ENCODE assay signal across 8 cellular contexts in genomic region chr5:132422720-132423442, GRCh38. TPM values are rescaled to one million over a fixed set of nuclear protein-coding genes. Genes with fewer than 3 reads are reported as not detected.
DNase-seq lines count a peak whose midpoint lies in the region; ATAC-seq, FAIRE-seq and TF ChIP-seq lines count a peak whose summit lies in the region.

No MANE protein-coding gene starts in this region.

- H3K27me3 Mint-ChIP-seq in activated CD8-positive, alpha-beta memory T cell treated with anti-CD3 and anti-CD28 coated beads, Interleukin-2, amount 10 ng/mL, durations not matched to agents 7 days and 5 days = no peaks in the 10 kb centered on the region
- H3K27me3 Mint-ChIP-seq in activated CD4-positive, alpha-beta memory T cell treated with anti-CD3 and anti-CD28 coated beads, Interleukin-2, amount 10 ng/mL, durations not matched to agents 7 days and 5 days = no peaks in the 10 kb centered on the region

- TF ChIP-seq CTCF in kidney (IDR thresholded peaks at IDR 0.05; ENCODE audit: borderline replicate concordance, extremely low read depth, insufficient read depth) = no peak

- H3K4me3 Mint-ChIP-seq in activated CD8-positive, alpha-beta memory T cell treated with anti-CD3 and anti-CD28 coated beads, Interleukin-2, amount 10 ng/mL, durations not matched to agents 7 days and 5 days = peak overlapping the region; percentile 35
- H3K4me3 Mint-ChIP-seq in activated CD4-positive, alpha-beta memory T cell treated with anti-CD3 and anti-CD28 coated beads, Interleukin-2, amount 10 ng/mL, durations not matched to agents 7 days and 5 days = peak overlapping the region; percentile 47

- no peaks in the 10 kb centered on the region for H3K9me3 Mint-ChIP-seq in activated CD8-positive, alpha-beta memory T cell treated with anti-CD3 and anti-CD28 coated beads, Interleukin-2, amount 10 ng/mL, durations not matched to agents 7 days and 5 days (ENCODE audit: low read depth)
- H3K9me3 Mint-ChIP-seq in activated CD4-positive, alpha-beta memory T cell treated with anti-CD3 and anti-CD28 coated beads, Interleukin-2, amount 10 ng/mL, durations not matched to agents 7 days and 5 days = no peaks in the 10 kb centered on the region

- no peak overlapping the region for H3K4me3 ChIP-seq in kidney (ENCODE audit: low read length in 2 of 2)

- peak; percentile 75 for DNase-seq in activated CD8-positive, alpha-beta memory T cell treated with anti-CD3 and anti-CD28 coated beads, Interleukin-2, amount 10 ng/mL, durations not matched to agents 7 days and 5 days
- DNase-seq in activated CD8-positive, alpha-beta memory T cell treated with anti-CD3 and anti-CD28 coated beads, Interleukin-2, amount 50 U/mL, for 4 hours = no peak
- DNase-seq in activated CD4-positive, alpha-beta memory T cell treated with anti-CD3 and anti-CD28 coated beads, Interleukin-2, amount 10 ng/mL, durations not matched to agents 7 days and 5 days = peak; percentile 50
- DNase-seq in kidney = no peak
- no peak for DNase-seq in NCI-H510A (lab: John Stamatoyannopoulos, UW)
- no peak for DNase-seq in GM19238 (ENCODE audit: insufficient read length, low spot score)
- no peak for DNase-seq in DMS53 (lab: John Stamatoyannopoulos, UW)

- no peaks in the 10 kb centered on the region for H3K9me3 ChIP-seq in kidney (ENCODE audit: control insufficient read depth in 1 of 2, low read length in 2 of 2)

- H3K27ac ChIP-seq in kidney (ENCODE audit: low read depth in 2 of 2, low read length in 2 of 2) = peak overlapping the region; percentile 65 to 81

- no peaks in the 10 kb centered on the region for H3K36me3 ChIP-seq in kidney (ENCODE audit: control insufficient read depth in 1 of 2, insufficient read depth in 2 of 2, low read length in 2 of 2)

- intact Hi-C loops in kidney (cut with DNase I) = loop anchor here (10.0 kb wide), 1 partner anchor 62 kb away; no protein-coding TSS in a partner anchor

- peak overlapping the region; percentile 98 for H3K27ac Mint-ChIP-seq in activated CD8-positive, alpha-beta memory T cell treated with anti-CD3 and anti-CD28 coated beads, Interleukin-2, amount 10 ng/mL, durations not matched to agents 7 days and 5 days
- peak overlapping the region; percentile 91 for H3K27ac Mint-ChIP-seq in activated CD4-positive, alpha-beta memory T cell treated with anti-CD3 and anti-CD28 coated beads, Interleukin-2, amount 10 ng/mL, durations not matched to agents 7 days and 5 days

- CTCF ChIA-PET in activated CD8-positive, alpha-beta memory T cell treated with anti-CD3 and anti-CD28 coated beads, Interleukin-2, amount 10 ng/mL, durations not matched to agents 7 days and 5 days (lab: Charles Lee) = interaction anchor here (0.7 to 12.5 kb wide), 14 partner anchors 9 to 78 kb away, joined by 3 to 131 read pairs (median 8); partner anchors contain the start of gene IRF1
- CTCF ChIA-PET in activated CD4-positive, alpha-beta memory T cell treated with anti-CD3 and anti-CD28 coated beads, Interleukin-2, amount 10 ng/mL, durations not matched to agents 7 days and 5 days (lab: Charles Lee) = interaction anchor here (0.6 to 7.5 kb wide), 13 partner anchors 8 to 397 kb away, joined by 3 to 111 read pairs (median 4); partner anchors contain the start of gene IRF1

- no peak for ATAC-seq in activated CD8-positive, alpha-beta memory T cell treated with anti-CD3 and anti-CD28 coated beads, Interleukin-2, amount 10 ng/mL, durations not matched to agents 7 days and 5 days
- ATAC-seq in HG03520 (IDR thresholded peaks at IDR 0.05; ENCODE audit: unreplicated experiment) = peak; percentile 34

- H3K4me1 Mint-ChIP-seq in activated CD8-positive, alpha-beta memory T cell treated with anti-CD3 and anti-CD28 coated beads, Interleukin-2, amount 10 ng/mL, durations not matched to agents 7 days and 5 days = peaks cover 99% of the 10 kb centered on the region
- H3K4me1 Mint-ChIP-seq in activated CD4-positive, alpha-beta memory T cell treated with anti-CD3 and anti-CD28 coated beads, Interleukin-2, amount 10 ng/mL, durations not matched to agents 7 days and 5 days = peaks cover 98% of the 10 kb centered on the region

- peaks cover 48 to 63% of the 10 kb centered on the region in 2 donors for H3K4me1 ChIP-seq in kidney (ENCODE audit: control insufficient read depth in 1 of 2, insufficient read depth in 1 of 2, low read depth in 1 of 2, low read length in 2 of 2)

- H3K9ac ChIP-seq in kidney (ENCODE audit: low read length in 2 of 2) = no peak overlapping the region

- POLR2A ChIA-PET in activated CD4-positive, alpha-beta memory T cell treated with anti-CD3 and anti-CD28 coated beads, Interleukin-2, amount 10 ng/mL, durations not matched to agents 7 days and 5 days (lab: Charles Lee) = interaction anchor here (2.0 to 14.2 kb wide), 5 partner anchors 8 to 62 kb away, joined by 6 to 1155 read pairs (median 216); partner anchors contain the start of gene IRF1

- no peak for FAIRE-seq in kidney (lab: Jason Lieb, UNC)

- H3K36me3 Mint-ChIP-seq in activated CD8-positive, alpha-beta memory T cell treated with anti-CD3 and anti-CD28 coated beads, Interleukin-2, amount 10 ng/mL, durations not matched to agents 7 days and 5 days = peaks cover 76% of the 10 kb centered on the region
- peaks cover 76% of the 10 kb centered on the region for H3K36me3 Mint-ChIP-seq in activated CD4-positive, alpha-beta memory T cell treated with anti-CD3 and anti-CD28 coated beads, Interleukin-2, amount 10 ng/mL, durations not matched to agents 7 days and 5 days (ENCODE audit: low read depth)

RNA-seq across cellular contexts. Expression of gene SLC22A5, which starts 53.4 kb away (rescaled TPM):
- total RNA-seq in activated CD8-positive, alpha-beta memory T cell treated with anti-CD3 and anti-CD28 coated beads, Interleukin-2, amount 10 ng/mL, durations not matched to agents 7 days and 5 days = 1 to 10 TPM; 3.9 to 4.5 TPM
- total RNA-seq in activated CD4-positive, alpha-beta memory T cell treated with anti-CD3 and anti-CD28 coated beads, Interleukin-2, amount 10 ng/mL, durations not matched to agents 7 days and 5 days = 1 to 10 TPM; 2.7 to 3.3 TPM
- 28.3 TPM for total RNA-seq in kidney
- 36.3 TPM for polyA plus RNA-seq in kidney (ENCODE audit: insufficient read depth, low read depth, low replicate concordance)

Comparison
In these comparisons a context has a peak if more than half of its experiments do, and no peak if none do; other contexts are left out.
1. DNase-seq: peak in activated CD8-positive, alpha-beta memory T cell treated with anti-CD3 and anti-CD28 coated beads, Interleukin-2, amount 10 ng/mL, durations not matched to agents 7 days and 5 days (single experiment) and activated CD4-positive, alpha-beta memory T cell treated with anti-CD3 and anti-CD28 coated beads, Interleukin-2, amount 10 ng/mL, durations not matched to agents 7 days and 5 days (single experiment); none in activated CD8-positive, alpha-beta memory T cell treated with anti-CD3 and anti-CD28 coated beads, Interleukin-2, amount 50 U/mL, for 4 hours (single experiment), kidney (single experiment), NCI-H510A (single experiment), GM19238 (single experiment) and DMS53 (single experiment).